In the genomic region with DNA sequence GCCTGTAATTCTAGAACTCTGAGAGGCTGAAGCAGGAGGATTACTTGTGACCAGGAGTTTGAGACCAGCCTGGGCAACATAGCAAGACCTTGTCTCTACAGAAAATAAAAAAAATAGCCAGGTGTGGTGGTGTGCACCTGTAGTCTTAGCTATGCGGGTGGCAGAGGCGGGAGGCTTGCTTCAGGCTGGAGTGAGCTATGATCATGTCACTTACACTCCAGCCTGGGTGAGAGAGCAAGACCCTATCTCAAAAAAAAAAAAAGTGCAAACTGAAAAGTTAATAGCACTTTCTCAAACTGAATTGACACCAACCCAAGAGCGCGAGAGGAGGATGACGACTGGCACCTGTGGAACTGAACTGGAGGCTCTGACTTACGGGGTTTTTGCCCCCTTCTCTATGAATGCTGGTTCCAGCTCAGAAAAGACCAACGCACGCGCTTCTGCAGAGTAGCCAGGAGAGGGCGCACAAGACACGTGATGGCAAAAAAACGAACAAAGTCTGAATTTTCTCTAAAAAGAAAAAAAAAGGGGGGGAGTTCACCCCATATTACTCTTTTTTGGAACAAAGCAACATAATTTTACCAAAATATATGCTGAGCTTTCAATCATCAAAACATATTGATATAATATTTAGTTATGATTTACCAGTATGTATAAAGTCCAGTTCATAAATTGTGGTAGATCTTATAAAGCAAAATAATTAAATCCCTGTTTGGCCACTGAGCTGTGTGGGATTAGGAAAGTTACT, we compare ENCODE assay signal across 8 cellular contexts. TPM values are rescaled to one million over a fixed set of nuclear protein-coding genes. Genes with fewer than 3 reads are reported as not detected.
DNase-seq lines count a peak whose midpoint lies in the region; ATAC-seq and TF ChIP-seq lines count a peak whose summit lies in the region.

No MANE protein-coding gene starts in this region.

- H3K4me3 ChIP-seq in GM06990 (replicated peaks; ENCODE audit: low read depth, low read length): no peak overlapping the region
- H3K4me3 ChIP-seq in astrocyte of the cerebellum (ENCODE audit: low read depth, low read length): no peak overlapping the region

- no peaks in the 10 kb centered on the region for H3K36me3 ChIP-seq in GM06990 (ENCODE audit: control insufficient read depth, insufficient read depth, low read length)

- in situ Hi-C loops in astrocyte of the cerebellum (cut with HindIII; ENCODE audit: low sequenced_read_pairs): no loop called here

- no peak for ATAC-seq in esophagus mucosa

- TF ChIP-seq CTCF in GM06990 (IDR thresholded peaks at IDR 0.05; ENCODE audit: insufficient read depth, low read length, poor library complexity, severe bottlenecking) (peak; percentile 93), astrocyte of the cerebellum (IDR thresholded peaks at IDR 0.05; ENCODE audit: low read depth, low read length, missing control alignments) (peak; percentile 96)

- DNase-seq in GM06990 (ENCODE audit: extremely low read depth, insufficient read length): no peak
- DNase-seq in NCI-H1105 (lab: John Stamatoyannopoulos, UW): peak; percentile 44
- peak; percentile 16 for DNase-seq in T-helper 22 cell (ENCODE audit: low read depth)
- DNase-seq in astrocyte of the cerebellum (ENCODE audit: low read depth): peak; percentile 15
- DNase-seq in inferior parietal cortex (ENCODE audit: extremely low spot score): peak; percentile 68
- peak; percentile 53 for DNase-seq in stimulated activated CD4-positive, alpha-beta T cell treated with anti-CD3 and anti-CD28 coated beads, Interleukin-1b, Interleukin-23, amount 100 ng/mL, for 48 hours
- DNase-seq in mucosa of gallbladder (ENCODE audit: low spot score): no peak

- no peaks in the 10 kb centered on the region for H3K27me3 ChIP-seq in GM06990 (replicated peaks; ENCODE audit: control insufficient read depth, insufficient read depth, low read length)

RNA-seq across cellular contexts. Expression of a gene that starts 23.7 kb away (rescaled TPM):
- 3.3 TPM for total RNA-seq in mucosa of gallbladder
- 0.80 TPM for total RNA-seq in esophagus mucosa

RNA-seq across cellular contexts. Expression of a gene that starts 30.9 kb away (rescaled TPM):
- total RNA-seq in mucosa of gallbladder: 25.1 TPM
- 0.20 TPM for total RNA-seq in esophagus mucosa

Comparison
In these comparisons a context has a peak if more than half of its experiments do, and no peak if none do; other contexts are left out.
1. DNase-seq: peak in NCI-H1105 (single experiment), T-helper 22 cell (single experiment), astrocyte of the cerebellum (single experiment), inferior parietal cortex (single experiment) and stimulated activated CD4-positive, alpha-beta T cell treated with anti-CD3 and anti-CD28 coated beads, Interleukin-1b, Interleukin-23, amount 100 ng/mL, for 48 hours (single experiment); none in GM06990 (single experiment) and mucosa of gallbladder (single experiment).
2. RNA of a gene that starts 30.9 kb away (total RNA-seq): 25.1 TPM in mucosa of gallbladder (single experiment); 0.20 TPM in esophagus mucosa (single experiment); every median in the first group is over 10 times any median in the second.